Comparison of ENCODE assay signal across 19 cellular contexts in the genomic region with DNA sequence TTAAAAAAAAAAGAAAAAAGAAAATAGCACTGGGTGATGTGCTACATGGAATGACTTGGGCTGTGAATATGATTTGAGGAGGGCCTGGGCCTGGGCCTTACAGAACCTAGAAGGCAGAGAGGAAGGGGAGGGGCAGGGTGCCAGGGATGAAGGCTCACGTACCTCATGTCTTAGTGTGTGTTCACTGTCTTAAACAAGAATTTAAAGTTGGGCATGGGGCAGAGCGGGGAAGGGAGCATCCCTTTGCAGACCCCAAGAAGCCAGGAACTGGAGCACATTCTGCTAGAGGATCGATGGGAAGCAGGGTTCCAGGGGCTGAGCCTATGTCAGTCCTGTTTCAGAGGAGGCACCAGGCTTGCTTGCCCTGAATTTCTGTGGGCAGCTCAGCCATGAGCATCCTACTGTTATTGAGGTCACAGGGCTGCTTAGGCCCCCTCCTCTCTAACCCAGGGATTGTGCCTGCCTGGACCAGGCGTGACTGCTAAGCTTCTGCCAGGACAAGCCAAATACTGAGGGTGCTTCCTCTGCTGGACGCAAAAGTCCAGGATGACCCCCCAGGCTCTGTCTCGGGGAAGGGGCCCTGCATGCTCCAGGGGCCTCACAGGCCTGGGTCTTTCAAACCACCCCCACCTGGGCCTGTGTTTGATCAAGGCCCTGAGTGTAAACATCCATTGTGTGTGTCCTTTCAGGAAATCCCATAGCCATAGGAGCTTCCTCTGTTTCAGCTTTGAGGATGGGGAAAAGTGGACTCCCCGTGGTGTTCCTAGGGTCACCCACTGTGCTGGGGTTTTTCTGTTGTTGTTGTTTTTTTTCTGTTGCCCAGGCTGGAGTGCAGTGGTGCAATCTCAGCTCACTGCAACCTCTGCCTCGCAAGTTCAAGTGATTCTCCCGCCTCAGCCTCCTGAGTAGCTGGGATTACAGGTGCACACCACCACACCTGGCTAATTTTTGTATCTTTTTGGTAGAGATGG. TPM values are rescaled to one million over a fixed set of nuclear protein-coding genes. Genes with fewer than 3 reads are reported as not detected.
DNase-seq lines count a peak whose midpoint lies in the region; ATAC-seq, FAIRE-seq and TF ChIP-seq lines count a peak whose summit lies in the region.
"Had no signal": no experiment of that assay in that cellular context is flagged by ENCODE, and none has a peak within 500 bp of the region (broad histone marks: within the 10 kb centered on the region; RNA-seq: fewer than 3 reads in every experiment).

No MANE protein-coding gene starts in this region.

- intact Hi-C loops in A673 (cut with micrococcal nuclease; ENCODE audit: unreplicated experiment), result no loop called here

- H3K4me2 ChIP-seq in A549, result no peak overlapping the region

- peaks cover 63% of the 10 kb centered on the region for H3K36me3 Mint-ChIP-seq in WTC11

- no peak for TF ChIP-seq EP300 in A549 (IDR thresholded peaks at IDR 0.05)

- H3K4me3 ChIP-seq in A549 (no peak overlapping the region), A673 (ENCODE audit: low read depth, low read length, poor library complexity, severe bottlenecking) (no peak overlapping the region), lung (no peak overlapping the region)
- H3K4me3 ChIP-seq: GM12878, SJSA1, transverse colon had no signal

- 69% methylated on average over 9 of the region's 9 CpGs for WGBS in A549 (ENCODE audit: missing lambda C conversion rate)
- WGBS in lung, 2 donors, result 74 to 76% methylated on average over 9 of the region's 9 CpGs

- TF ChIP-seq POLR2A in A549 (IDR thresholded peaks at IDR 0.05; ENCODE audit: low read length), result no peak

- H3K9me3 Mint-ChIP-seq in WTC11, result no peaks in the 10 kb centered on the region

- H3K9me3 ChIP-seq in A549 (no peaks in the 10 kb centered on the region), A673 (ENCODE audit: low read depth, low read length, poor library complexity, severe bottlenecking) (no peaks in the 10 kb centered on the region), lung (ENCODE audit: control insufficient read depth in 2 of 2, insufficient read depth in 1 of 2, low read length in 1 of 2) (no peaks in the 10 kb centered on the region)
- H3K9me3 ChIP-seq: SJSA1, transverse colon had no signal

- TF ChIP-seq CTCF in A549 (IDR thresholded peaks at IDR 0.05) (no peak), A673 (conservative IDR thresholded peaks at IDR 0.05; ENCODE audit: low read depth, low read length) (no peak), WTC11 (IDR thresholded peaks at IDR 0.05) (no peak), lung (IDR thresholded peaks at IDR 0.05; ENCODE audit: control extremely low read depth, extremely low read depth) (no peak)

- ATAC-seq in A549, result no peak
- ATAC-seq in WTC11, result no peak; the same call in 1 of the 2 replicates
- no peak for ATAC-seq in lung (ENCODE audit: insufficient read depth, low FRiP score)
- no peak for ATAC-seq in HG03025 (IDR thresholded peaks at IDR 0.05; ENCODE audit: low FRiP score, unreplicated experiment)
- no peak for ATAC-seq in GM18909 (IDR thresholded peaks at IDR 0.05; ENCODE audit: poor library complexity, unreplicated experiment)
- ATAC-seq in GM21447 (IDR thresholded peaks at IDR 0.05; ENCODE audit: unreplicated experiment), result no peak
- ATAC-seq: GM12878 had no signal

- CTCF ChIA-PET in A549 (lab: Yijun Ruan, JAX), result interaction anchor here (1.4 to 2.3 kb wide), 2 partner anchors 10 to 16 kb away, joined by 4 to 11 read pairs; no protein-coding TSS in a partner anchor
- CTCF ChIA-PET in A673 (lab: Charles Lee), result no interaction called here
- CTCF ChIA-PET in WTC11 (lab: Charles Lee), result interaction anchor here (1.8 kb wide), 1 partner anchor 111 kb away, joined by 4 read pairs; a partner anchor contains a TSS

- H3K36me3 ChIP-seq in A673 (ENCODE audit: insufficient read depth, low read length, poor library complexity, severe bottlenecking) (no peaks in the 10 kb centered on the region), lung (ENCODE audit: control insufficient read depth in 2 of 2, insufficient read depth in 2 of 2, low read length in 2 of 2) (peaks cover 0 to 8% of the 10 kb centered on the region in 2 donors)
- H3K36me3 ChIP-seq: SJSA1, transverse colon had no signal

- POLR2A ChIA-PET in A549 (lab: Yijun Ruan, JAX) (interaction anchor here (1.4 kb wide), 1 partner anchor 11 kb away, joined by 4 read pairs; no protein-coding TSS in a partner anchor), A673 (lab: Charles Lee; ENCODE audit: low non-redundant PET) (no interaction called here), WTC11 (lab: Charles Lee) (no interaction called here)

- H3K4me1 Mint-ChIP-seq in WTC11, result peaks cover 34% of the 10 kb centered on the region

- H3K27ac ChIP-seq in A549, result no peak overlapping the region
- H3K27ac ChIP-seq in A673 (ENCODE audit: low read depth, low read length, poor library complexity, severe bottlenecking), result no peak overlapping the region
- peak overlapping the region in 1 of 2 donors; percentile 54 for H3K27ac ChIP-seq in lung (ENCODE audit: low read depth in 1 of 2, low read length in 1 of 2)
- H3K27ac ChIP-seq: C4-2B, SJSA1 had no signal

- FAIRE-seq in A549 (lab: Jason Lieb, UNC), result peak; percentile 67
- FAIRE-seq: GM12878, kidney, TTC549 had no signal

- no peak overlapping the region; the same call in 1 of the 2 replicates for H3K4me3 Mint-ChIP-seq in WTC11

- TF ChIP-seq RAD21 in A549 (conservative IDR thresholded peaks at IDR 0.05 in 1 of 2, IDR thresholded peaks at IDR 0.05 in 1 of 2), result no peak

- no TSS peak for BruUV-seq in A673 (replicated peaks; lab: Mats Ljungman, UMichigan)

- H3K27me3 ChIP-seq in A673 (replicated peaks; ENCODE audit: insufficient read depth, low read depth, low read length, poor library complexity) (peaks cover 26% of the 10 kb centered on the region), lung (ENCODE audit: control insufficient read depth, insufficient read depth) (no peaks in the 10 kb centered on the region)

- DNase-seq in A549 (ENCODE audit: low read depth in 1 of 2, low spot score in 1 of 2), result no peak
- DNase-seq in A673 (ENCODE audit: low spot score), result peak; percentile 68
- DNase-seq in WTC11 (ENCODE audit: low spot score), result peak; percentile 17
- peak; percentile 15 for DNase-seq in lung (ENCODE audit: low spot score)
- no peak for DNase-seq in NCI-H2029 treated with DMSO at 0.1 percent for 48 hours (lab: John Stamatoyannopoulos, UW)
- DNase-seq: amniotic stem cell, kidney, NCI-H2107, transverse colon had no signal

- peaks cover 5% of the 10 kb centered on the region; the same call in 1 of the 3 replicates for H3K4me1 ChIP-seq in A549
- no peaks in the 10 kb centered on the region for H3K4me1 ChIP-seq in A673 (ENCODE audit: insufficient read depth, low read length, poor library complexity, severe bottlenecking)
- peaks cover 0 to 16% of the 10 kb centered on the region in 2 donors for H3K4me1 ChIP-seq in lung (ENCODE audit: control insufficient read depth in 2 of 2, insufficient read depth in 2 of 2, low read length in 2 of 2)
- H3K4me1 ChIP-seq: SJSA1 had no signal

- H3K27me3 Mint-ChIP-seq in WTC11 (ENCODE audit: low read depth), result no peaks in the 10 kb centered on the region

- H3K27ac Mint-ChIP-seq in WTC11, result peak overlapping the region; percentile 16; the same call in 1 of the 2 replicates

RNA-seq across cellular contexts. Expression of a gene that starts 4.8 kb away (rescaled TPM):
- polyA plus RNA-seq in A549 (2011; rRNA removed) (2.1 and 2.5 TPM in 2 replicates), A549 (2017; fragmentation: RNase III; extraction: RNeasy Plus Mini Kit Qiagen cat#74134 plus additional on column Dnase treatment) (3.6 to 4.7 TPM (median 4.4 TPM) in 3 replicates), lung (10 to 100 TPM; 60.0 to 77.4 TPM)
- 2.9 and 3.8 TPM in 2 replicates for polyA plus RNA-seq in A549 (2012; cell fraction: cytosol; rRNA removed)
- polyA plus RNA-seq in A549 (2012; cell fraction: nucleus; rRNA removed), result 2.6 and 5.1 TPM in 2 replicates
- 7.4 and 9.1 TPM in 2 replicates for polyA minus RNA-seq in A549 (2011; rRNA and poly(A)+ RNA removed)
- total RNA-seq in A673 (2021) (1.9 and 2.9 TPM in 2 replicates), WTC11 (2021) (126 to 132 TPM (median 130 TPM) in 3 replicates), lung (10 to 100 TPM; 30.8 to 82.0 TPM)

RNA-seq across cellular contexts. Expression of a gene that starts 15.2 kb away (rescaled TPM):
- 91.8 and 118 TPM in 2 replicates for polyA plus RNA-seq in A549 (2011; rRNA removed)
- polyA plus RNA-seq in A549 (2012; cell fraction: cytosol; rRNA removed), result 228 and 240 TPM in 2 replicates
- polyA plus RNA-seq in A549 (2012; cell fraction: nucleus; rRNA removed), result 225 and 296 TPM in 2 replicates
- polyA plus RNA-seq in A549 (2017; fragmentation: RNase III; extraction: RNeasy Plus Mini Kit Qiagen cat#74134 plus additional on column Dnase treatment), result 124 to 141 TPM (median 141 TPM) in 3 replicates
- polyA minus RNA-seq in A549 (2011; rRNA and poly(A)+ RNA removed), result 85.3 and 97.1 TPM in 2 replicates
- total RNA-seq in A673 (2021), result 82.0 and 90.8 TPM in 2 replicates
- 109 to 127 TPM (median 120 TPM) in 3 replicates for total RNA-seq in WTC11 (2021)
- 100 to 1,000 TPM in 1 of 2 donors, 10 to 100 TPM in 1; 74.9 to 138 TPM for total RNA-seq in lung
- polyA plus RNA-seq in lung, result 100 to 1,000 TPM; 129 to 163 TPM

RNA-seq across cellular contexts. Expression of a gene that starts 25.1 kb away (rescaled TPM):
- polyA plus RNA-seq in A549 (2011; rRNA removed) (not detected in 2 replicates), A549 (2017; fragmentation: RNase III; extraction: RNeasy Plus Mini Kit Qiagen cat#74134 plus additional on column Dnase treatment) (not detected in 3 replicates), lung (under 1 TPM in 1 of 2 donors, not detected in 1; 0.20 TPM)
- not detected in 2 replicates for polyA plus RNA-seq in A549 (2012; cell fraction: cytosol; rRNA removed)
- not detected in 2 replicates for polyA plus RNA-seq in A549 (2012; cell fraction: nucleus; rRNA removed)
- not detected in 2 replicates for polyA minus RNA-seq in A549 (2011; rRNA and poly(A)+ RNA removed)
- total RNA-seq in A673 (2021) (not detected in 2 replicates), WTC11 (2021) (0.16 to 0.20 TPM in 2 of 3 replicates, not detected in the other), lung (under 1 TPM in 1 of 2 donors, not detected in 1; 0.28 TPM)
- total RNA-seq: cerebellum, GM12878, kidney, myocyte, renal cortical epithelial cell, SJSA1, transverse colon had no signal

RNA-seq across cellular contexts. Expression of a gene that starts 28.7 kb away (rescaled TPM):
- polyA plus RNA-seq in A549 (2011; rRNA removed) (not detected in 2 replicates), A549 (2017; fragmentation: RNase III; extraction: RNeasy Plus Mini Kit Qiagen cat#74134 plus additional on column Dnase treatment) (0.03 TPM in 1 of 3 replicates, not detected in the others), lung (10 to 100 TPM in 1 of 2 donors, 1 to 10 TPM in 1; 1.7 to 85.7 TPM)
- not detected in 2 replicates for polyA plus RNA-seq in A549 (2012; cell fraction: cytosol; rRNA removed)
- polyA plus RNA-seq in A549 (2012; cell fraction: nucleus; rRNA removed), result 0.22 TPM in 2 replicates
- polyA minus RNA-seq in A549 (2011; rRNA and poly(A)+ RNA removed), result not detected in 2 replicates
- total RNA-seq in A673 (2021) (0.28 and 0.37 TPM in 2 replicates), WTC11 (2021) (0.11 to 0.22 TPM (median 0.14 TPM) in 3 replicates), lung (1 to 10 TPM in 1 of 2 donors, under 1 TPM in 1; 0.28 to 1.5 TPM)
- total RNA-seq: cerebellum, myocyte, SJSA1, transverse colon had no signal

RNA-seq across cellular contexts. Expression of a gene that starts 38.4 kb away (rescaled TPM):
- not detected in 2 replicates for polyA plus RNA-seq in A549 (2011; rRNA removed)
- polyA plus RNA-seq in A549 (2012; cell fraction: cytosol; rRNA removed), result not detected in 2 replicates
- not detected in 2 replicates for polyA plus RNA-seq in A549 (2012; cell fraction: nucleus; rRNA removed)
- polyA plus RNA-seq in A549 (2017; fragmentation: RNase III; extraction: RNeasy Plus Mini Kit Qiagen cat#74134 plus additional on column Dnase treatment), result not detected in 3 replicates
- not detected in 2 replicates for polyA minus RNA-seq in A549 (2011; rRNA and poly(A)+ RNA removed)
- total RNA-seq in A673 (2021), result not detected in 2 replicates
- total RNA-seq in WTC11 (2021), result 0.23 to 0.53 TPM (median 0.46 TPM) in 3 replicates
- total RNA-seq in lung, result 1 to 10 TPM; 1.5 to 8.8 TPM
- polyA plus RNA-seq in lung, result 1 to 10 TPM in 1 of 2 donors, under 1 TPM in 1; 0.08 to 2.3 TPM
- total RNA-seq: myocyte, renal cortical epithelial cell, transverse colon had no signal

Comparison
In these comparisons a context has a peak if more than half of its experiments do, and no peak if none do; other contexts are left out.
1. DNase-seq: peak in A673 (single experiment), WTC11 (single experiment) and lung (single experiment); none in A549 (0 of 2) and NCI-H2029 treated with DMSO at 0.1 percent for 48 hours (single experiment).